ENCODE assay signal across 7 cellular contexts in the genomic region with DNA sequence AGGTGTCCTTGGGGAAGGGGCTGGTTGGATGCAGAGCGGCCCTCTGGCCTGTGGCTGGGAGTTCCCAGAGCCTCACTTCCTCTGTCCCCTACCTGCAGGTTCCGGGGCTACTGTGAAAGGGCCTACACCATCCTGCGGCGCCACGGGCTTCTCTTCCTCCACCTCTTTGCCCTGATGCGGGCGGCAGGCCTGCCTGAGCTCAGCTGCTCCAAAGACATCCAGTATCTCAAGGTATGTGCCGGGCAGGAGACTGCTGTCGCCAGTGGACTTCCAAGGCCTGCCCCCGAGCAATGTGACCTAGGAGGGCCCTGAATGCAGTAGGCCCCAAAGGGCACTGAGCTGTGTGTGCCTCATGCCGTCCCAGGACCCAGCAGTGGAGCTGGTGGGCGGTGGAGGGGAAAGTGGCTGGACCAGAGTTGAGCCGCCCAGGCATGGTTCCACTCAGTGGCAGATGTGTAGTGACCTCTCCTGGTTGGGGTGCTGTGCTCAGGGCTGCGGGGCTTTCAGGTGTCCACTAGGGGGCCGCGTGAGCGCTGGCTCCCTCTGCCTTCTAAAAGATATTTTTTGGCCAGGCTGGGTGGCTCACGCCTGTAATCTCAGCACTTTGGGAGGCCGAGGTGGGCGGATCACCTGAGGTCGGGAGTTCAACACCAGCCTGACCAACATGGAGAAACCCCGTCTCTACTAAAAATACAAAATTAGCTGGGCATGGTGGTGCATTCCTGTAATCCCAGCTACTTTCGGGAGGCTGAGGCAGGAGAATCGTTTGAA.
DNase-seq lines count a peak whose midpoint lies in the region; ATAC-seq and TF ChIP-seq lines count a peak whose summit lies in the region.

No MANE protein-coding gene starts in this region.

- intact Hi-C loops in prostate gland (cut with DNase I): loop anchor here (5.0 kb wide), 1 partner anchor 142 kb away; no protein-coding TSS in a partner anchor

- no peak overlapping the region for H3K27ac Mint-ChIP-seq in activated T-helper 17 cell treated with anti-CD3 and anti-CD28 coated beads, Interleukin-2, amount 50 U/mL, for 72 hours

- H3K9me3 ChIP-seq in prostate gland: no peaks in the 10 kb centered on the region

- peaks cover 3 to 6% of the 10 kb centered on the region in 2 donors for H3K36me3 ChIP-seq in prostate gland

- peak; percentile 48 for ATAC-seq in HG03571 (IDR thresholded peaks at IDR 0.05; ENCODE audit: unreplicated experiment)
- ATAC-seq in activated T-helper 17 cell treated with anti-CD3 and anti-CD28 coated beads, Interleukin-2, amount 50 U/mL, for 72 hours (replicated peaks): peak; percentile 35
- no peak for ATAC-seq in GM19455 (IDR thresholded peaks at IDR 0.05; ENCODE audit: unreplicated experiment)

- peak; percentile 98 for TF ChIP-seq CTCF in GM10248 (IDR thresholded peaks at IDR 0.05; ENCODE audit: control extremely low read depth, extremely low read depth, low read depth, missing control alignments)
- peak; percentile 37 to 86 (median 70) for TF ChIP-seq CTCF in prostate gland (IDR thresholded peaks at IDR 0.05)

- no peak overlapping the region for H3K4me3 Mint-ChIP-seq in activated T-helper 17 cell treated with anti-CD3 and anti-CD28 coated beads, Interleukin-2, amount 50 U/mL, for 72 hours

- TF ChIP-seq POLR2A in prostate gland (IDR thresholded peaks at IDR 0.05): no peak

- 79% methylated on average over 24 of the region's 24 CpGs for WGBS in prostate gland

- POLR2A ChIA-PET in GM10248 (lab: Yijun Ruan, JAX): no interaction called here

- H3K4me3 ChIP-seq in prostate gland: no peak overlapping the region

- no peak overlapping the region for H3K27ac ChIP-seq in prostate gland

- peaks cover 96% of the 10 kb centered on the region for H3K36me3 Mint-ChIP-seq in activated T-helper 17 cell treated with anti-CD3 and anti-CD28 coated beads, Interleukin-2, amount 50 U/mL, for 72 hours (ENCODE audit: low read depth)

- DNase-seq in GM10248 (ENCODE audit: extremely low spot score) (peak; percentile 86), RPMI8226 (peak; percentile 88), fibroblast of the conjunctiva (ENCODE audit: low read depth) (peak; percentile 33), prostate gland (ENCODE audit: low spot score) (no peak)

- CTCF ChIA-PET in GM10248 (lab: Yijun Ruan, JAX): interaction anchor here (0.6 to 3.4 kb wide), 10 partner anchors 9 to 143 kb away, joined by 3 to 22 read pairs (median 4); no protein-coding TSS in a partner anchor

- H3K4me1 ChIP-seq in prostate gland (replicated peaks): no peaks in the 10 kb centered on the region

- H3K27me3 ChIP-seq in prostate gland (replicated peaks; ENCODE audit: insufficient read depth): no peaks in the 10 kb centered on the region

- H3K9me3 Mint-ChIP-seq in activated T-helper 17 cell treated with anti-CD3 and anti-CD28 coated beads, Interleukin-2, amount 50 U/mL, for 72 hours: no peaks in the 10 kb centered on the region

- H3K4me1 Mint-ChIP-seq in activated T-helper 17 cell treated with anti-CD3 and anti-CD28 coated beads, Interleukin-2, amount 50 U/mL, for 72 hours: peaks cover 22% of the 10 kb centered on the region

- no peaks in the 10 kb centered on the region for H3K27me3 Mint-ChIP-seq in activated T-helper 17 cell treated with anti-CD3 and anti-CD28 coated beads, Interleukin-2, amount 50 U/mL, for 72 hours
